26 cellular contexts compared by ENCODE assay signal in the genomic region with DNA sequence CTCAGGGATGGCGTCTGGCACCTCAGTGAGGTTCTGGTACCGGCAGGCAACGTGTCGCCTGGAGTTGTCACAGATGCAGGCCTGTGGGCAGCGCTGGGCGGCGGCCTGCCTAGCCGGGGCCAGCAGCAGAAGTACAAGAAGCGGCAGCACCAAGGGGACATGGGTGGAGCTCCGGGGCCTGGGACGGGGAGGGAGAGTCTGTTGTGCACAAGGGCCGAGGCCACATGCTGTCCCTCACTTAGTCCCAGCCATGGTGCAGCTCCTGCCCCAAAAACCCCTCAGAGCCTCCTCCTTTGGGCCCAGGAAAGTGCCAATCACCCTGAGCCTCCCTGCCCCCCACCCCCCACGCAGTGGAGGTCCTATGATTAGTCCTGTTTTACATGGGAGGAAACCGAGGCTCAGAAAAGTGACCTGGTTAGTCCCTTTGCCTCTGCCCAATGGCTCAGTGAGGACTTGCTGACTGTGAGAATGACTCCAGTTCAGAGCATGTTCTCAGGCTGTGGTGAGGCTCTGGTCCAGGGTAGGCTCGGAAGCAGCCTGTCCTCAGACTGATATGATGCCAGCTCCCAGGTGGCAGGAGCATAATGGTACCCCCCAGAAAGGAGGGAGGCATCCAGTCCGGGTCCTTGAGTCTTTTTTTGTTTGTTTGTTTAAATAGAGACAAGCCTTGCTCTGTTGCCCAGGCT. TPM values are rescaled to one million over a fixed set of nuclear protein-coding genes. Genes with fewer than 3 reads are reported as not detected.
DNase-seq lines count a peak whose midpoint lies in the region; ATAC-seq and TF ChIP-seq lines count a peak whose summit lies in the region.
"Had no signal": no experiment of that assay in that cellular context is flagged by ENCODE, and none has a peak within 500 bp of the region (broad histone marks: within the 10 kb centered on the region; RNA-seq: fewer than 3 reads in every experiment).

No MANE protein-coding gene starts in this region.

- no peaks in the 10 kb centered on the region for H3K9me2 ChIP-seq in Karpas-422 (replicated peaks; ENCODE audit: insufficient read depth, low read length)

- H3K9ac ChIP-seq in Karpas-422 (ENCODE audit: low read length) = no peak overlapping the region

- H3K27ac ChIP-seq in Karpas-422 (ENCODE audit: low read length) (no peak overlapping the region), esophagus muscularis mucosa (replicated peaks in 1 of 4) (peak overlapping the region; percentile 16 to 69 (median 46))
- H3K27ac ChIP-seq: gastrocnemius medialis, psoas muscle, SJSA1, upper lobe of right lung had no signal

- H3K4me2 ChIP-seq in Karpas-422 (ENCODE audit: low read depth, low read length, poor library complexity, severe bottlenecking) = no peak overlapping the region

- no peak overlapping the region for H3K4me3 ChIP-seq in Karpas-422 (ENCODE audit: low read length)
- H3K4me3 ChIP-seq in esophagus muscularis mucosa = no peak overlapping the region
- H3K4me3 ChIP-seq: gastrocnemius medialis, psoas muscle, SJSA1, upper lobe of right lung had no signal

- H3K27me3 ChIP-seq in Karpas-422 (ENCODE audit: low read length) (no peaks in the 10 kb centered on the region), esophagus muscularis mucosa (no peaks in the 10 kb centered on the region)
- H3K27me3 ChIP-seq: gastrocnemius medialis, SJSA1, upper lobe of right lung had no signal

- H2AFZ ChIP-seq in Karpas-422 (ENCODE audit: low read length) = no peak overlapping the region

- H3K9me3 ChIP-seq in Karpas-422 (ENCODE audit: low read length) (no peaks in the 10 kb centered on the region), esophagus muscularis mucosa (no peaks in the 10 kb centered on the region)
- H3K9me3 ChIP-seq: gastrocnemius medialis, psoas muscle, SJSA1, upper lobe of right lung had no signal

- ATAC-seq in HG03354 (IDR thresholded peaks at IDR 0.05; ENCODE audit: poor library complexity, severe bottlenecking, unreplicated experiment) (no peak), GM18505 (IDR thresholded peaks at IDR 0.05; ENCODE audit: unreplicated experiment) (no peak)
- ATAC-seq: activated CD8-positive, alpha-beta T cell treated with anti-CD3 and anti-CD28 coated beads for 36 hours; esophagus mucosa; gastrocnemius medialis; left cardiac atrium; upper lobe of right lung had no signal

- 64% methylated on average over 8 of the region's 16 CpGs for WGBS in esophagus muscularis mucosa

- peaks cover 17% of the 10 kb centered on the region for H3K4me1 ChIP-seq in Karpas-422 (ENCODE audit: low read length)
- H3K4me1 ChIP-seq in esophagus muscularis mucosa = peaks cover 23 to 29% (median 25%) of the 10 kb centered on the region in 4 donors

- TF ChIP-seq CTCF in esophagus muscularis mucosa (IDR thresholded peaks at IDR 0.05) = no peak

- H4K20me1 ChIP-seq in Karpas-422 (ENCODE audit: insufficient read depth, low read depth, low read length) = peaks cover 3% of the 10 kb centered on the region; the same call in 1 of the 2 replicates

- intact Hi-C loops in esophagus muscularis mucosa (cut with DNase I) = no loop called here

- DNase-seq in DMS 273 (lab: John Stamatoyannopoulos, UW; ENCODE audit: unreplicated experiment) (peak; percentile 17), DMS 273 treated with DMSO at 0.1 percent for 48 hours (lab: John Stamatoyannopoulos, UW) (no peak), Karpas-422 (peak; percentile 53), esophagus muscularis mucosa (ENCODE audit: extremely low spot score) (no peak), pons (ENCODE audit: low spot score) (peak; percentile 57), NCI-H1694 treated with DMSO at 0.1 percent for 48 hours (lab: John Stamatoyannopoulos, UW) (no peak)
- DNase-seq: 8988T; activated CD8-positive, alpha-beta T cell treated with anti-CD3 and anti-CD28 coated beads for 36 hours; AML-193; amniotic stem cell; effector CD4-positive, alpha-beta T cell; gastrocnemius medialis; GF-D8; KBM-7; left cardiac atrium; MV-4-11; NCI-H1930; NCI-H345; psoas muscle; small intestine; stimulated activated naive CD4-positive, alpha-beta T cell treated with Interleukin-2 at 50 U/mL for 16 hours; upper lobe of right lung had no signal

- no peak for TF ChIP-seq EP300 in esophagus muscularis mucosa (IDR thresholded peaks at IDR 0.05)

- H3K79me2 ChIP-seq in Karpas-422 (ENCODE audit: low read length) = no peaks in the 10 kb centered on the region

- TF ChIP-seq POLR2A in esophagus muscularis mucosa (IDR thresholded peaks at IDR 0.05; ENCODE audit: low read depth) (no peak), GM18505 (IDR thresholded peaks at IDR 0.05; ENCODE audit: borderline replicate concordance, extremely low read depth, insufficient read depth, insufficient read length) (no peak)

- H3K36me3 ChIP-seq in Karpas-422 (ENCODE audit: insufficient read depth, low read length) (no peaks in the 10 kb centered on the region), esophagus muscularis mucosa (no peaks in the 10 kb centered on the region)
- H3K36me3 ChIP-seq: gastrocnemius medialis, upper lobe of right lung had no signal

RNA-seq across cellular contexts. Expression of a gene that starts 1.1 kb away (rescaled TPM):
- total RNA-seq in Karpas-422 (2014; rRNA removed; shearing (Covaris generic); ENCODE audit: low replicate concordance) = 0.90 TPM in 1 of 2 replicates, not detected in the other
- total RNA-seq in esophagus muscularis mucosa = 10 to 100 TPM in 2 of 4 donors, 1 to 10 TPM in 2; 7.5 to 13.2 (median 10.3) TPM

RNA-seq across cellular contexts. Expression of a gene that starts 34.5 kb away (rescaled TPM):
- total RNA-seq in Karpas-422 (2014; rRNA removed; shearing (Covaris generic); ENCODE audit: low replicate concordance) = 19.9 and 29.7 TPM in 2 replicates
- total RNA-seq in esophagus muscularis mucosa = 10 to 100 TPM; 17.4 to 29.9 (median 22.4) TPM

RNA-seq across cellular contexts. Expression of a gene that starts 46.4 kb away (rescaled TPM):
- 26.3 and 47.3 TPM in 2 replicates for total RNA-seq in Karpas-422 (2014; rRNA removed; shearing (Covaris generic); ENCODE audit: low replicate concordance)
- total RNA-seq in esophagus muscularis mucosa = 10 to 100 TPM; 39.9 to 87.9 (median 65.5) TPM

Comparison
In these comparisons a context has a peak if more than half of its experiments do, and no peak if none do; other contexts are left out.
1. DNase-seq: peak in DMS 273 (single experiment), Karpas-422 (single experiment) and pons (single experiment); none in DMS 273 treated with DMSO at 0.1 percent for 48 hours (single experiment), esophagus muscularis mucosa (single experiment) and NCI-H1694 treated with DMSO at 0.1 percent for 48 hours (single experiment).